ENCODE assay signal across 13 cellular contexts in genomic region chr3:25572919-25573385, GRCh38.
DNase-seq lines count a peak whose midpoint lies in the region; ATAC-seq and TF ChIP-seq lines count a peak whose summit lies in the region.
"Had no signal": no experiment of that assay in that cellular context is flagged by ENCODE, and none has a peak within 500 bp of the region (broad histone marks: within the 10 kb centered on the region; RNA-seq: fewer than 3 reads in every experiment).

No MANE protein-coding gene starts in this region.

- H3K4me3 ChIP-seq in A673 (ENCODE audit: low read depth, low read length, poor library complexity, severe bottlenecking) (no peak overlapping the region), choroid plexus epithelial cell (ENCODE audit: low read depth, low read length) (no peak overlapping the region)
- H3K4me3 ChIP-seq: spleen had no signal

- H3K9me3 Mint-ChIP-seq in activated CD4-positive, alpha-beta T cell treated with anti-CD3 and anti-CD28 coated beads, Interleukin-2, amount 10 ng/mL, durations not matched to agents 7 days and 5 days, result no peaks in the 10 kb centered on the region
- H3K9me3 Mint-ChIP-seq in naive thymus-derived CD8-positive, alpha-beta T cell, result no peaks in the 10 kb centered on the region

- CTCF ChIA-PET in A673 (lab: Charles Lee), result no interaction called here
- CTCF ChIA-PET in activated CD4-positive, alpha-beta T cell treated with anti-CD3 and anti-CD28 coated beads, Interleukin-2, amount 10 ng/mL, durations not matched to agents 7 days and 5 days (lab: Charles Lee), result no interaction called here

- no peak overlapping the region for H3K27ac Mint-ChIP-seq in activated CD4-positive, alpha-beta T cell treated with anti-CD3 and anti-CD28 coated beads, Interleukin-2, amount 10 ng/mL, durations not matched to agents 7 days and 5 days
- H3K27ac Mint-ChIP-seq in naive thymus-derived CD8-positive, alpha-beta T cell, result no peak overlapping the region

- H3K36me3 Mint-ChIP-seq in activated CD4-positive, alpha-beta T cell treated with anti-CD3 and anti-CD28 coated beads, Interleukin-2, amount 10 ng/mL, durations not matched to agents 7 days and 5 days (ENCODE audit: low read depth), result no peaks in the 10 kb centered on the region
- no peaks in the 10 kb centered on the region for H3K36me3 Mint-ChIP-seq in naive thymus-derived CD8-positive, alpha-beta T cell

- H3K27me3 Mint-ChIP-seq in activated CD4-positive, alpha-beta T cell treated with anti-CD3 and anti-CD28 coated beads, Interleukin-2, amount 10 ng/mL, durations not matched to agents 7 days and 5 days, result no peaks in the 10 kb centered on the region
- peaks cover 0 to 10% (median 8%) of the 10 kb centered on the region in 5 donors for H3K27me3 Mint-ChIP-seq in naive thymus-derived CD8-positive, alpha-beta T cell

- H3K27me3 ChIP-seq in A673 (replicated peaks; ENCODE audit: insufficient read depth, low read depth, low read length, poor library complexity), result no peaks in the 10 kb centered on the region
- H3K27me3 ChIP-seq: spleen had no signal

- no peaks in the 10 kb centered on the region for H3K9me3 ChIP-seq in A673 (ENCODE audit: low read depth, low read length, poor library complexity, severe bottlenecking)
- H3K9me3 ChIP-seq: spleen had no signal

- H3K4me1 ChIP-seq in A673 (ENCODE audit: insufficient read depth, low read length, poor library complexity, severe bottlenecking), result peaks cover 6% of the 10 kb centered on the region
- H3K4me1 ChIP-seq: spleen had no signal

- no peak for ATAC-seq in GM18519 (IDR thresholded peaks at IDR 0.05; ENCODE audit: low FRiP score, unreplicated experiment)
- ATAC-seq in naive thymus-derived CD8-positive, alpha-beta T cell, result no peak

- intact Hi-C loops in A673 (cut with micrococcal nuclease; ENCODE audit: unreplicated experiment), result loop anchor here (5.0 to 10.0 kb wide), 2 partner anchors 118 to 146 kb away; partner anchors contain the start of gene RARB

- DNase-seq in A673 (ENCODE audit: low spot score) (no peak), M059J (ENCODE audit: low read depth) (peak; percentile 89), choroid plexus epithelial cell (ENCODE audit: low read depth) (peak; percentile 70), myocyte (ENCODE audit: low read depth) (peak; percentile 70), T-helper 2 cell (no peak)
- DNase-seq in activated CD4-positive, alpha-beta T cell treated with anti-CD3 and anti-CD28 coated beads, Interleukin-2, amount 10 ng/mL, durations not matched to agents 7 days and 5 days, result no peak
- no peak for DNase-seq in naive thymus-derived CD8-positive, alpha-beta T cell
- DNase-seq: dermis blood vessel endothelial cell, NCI-H2171, spleen, WERI-Rb-1 had no signal

- H3K36me3 ChIP-seq in A673 (ENCODE audit: insufficient read depth, low read length, poor library complexity, severe bottlenecking), result no peaks in the 10 kb centered on the region
- H3K36me3 ChIP-seq: spleen, WERI-Rb-1 had no signal

- no peak overlapping the region for H3K4me3 Mint-ChIP-seq in activated CD4-positive, alpha-beta T cell treated with anti-CD3 and anti-CD28 coated beads, Interleukin-2, amount 10 ng/mL, durations not matched to agents 7 days and 5 days
- H3K4me3 Mint-ChIP-seq in naive thymus-derived CD8-positive, alpha-beta T cell, result no peak overlapping the region

- no peaks in the 10 kb centered on the region for H3K4me1 Mint-ChIP-seq in activated CD4-positive, alpha-beta T cell treated with anti-CD3 and anti-CD28 coated beads, Interleukin-2, amount 10 ng/mL, durations not matched to agents 7 days and 5 days
- H3K4me1 Mint-ChIP-seq in naive thymus-derived CD8-positive, alpha-beta T cell, result no peaks in the 10 kb centered on the region

- BruUV-seq in A673 (replicated peaks; lab: Mats Ljungman, UMichigan), result no TSS peak

- TF ChIP-seq CTCF in A673 (conservative IDR thresholded peaks at IDR 0.05; ENCODE audit: low read depth, low read length) (no peak), choroid plexus epithelial cell (conservative IDR thresholded peaks at IDR 0.05; ENCODE audit: low read depth, low read length) (no peak)

- H3K27ac ChIP-seq in A673 (ENCODE audit: low read depth, low read length, poor library complexity, severe bottlenecking), result peak overlapping the region; percentile 0
- H3K27ac ChIP-seq: KMS-11, WERI-Rb-1 had no signal

- POLR2A ChIA-PET in A673 (lab: Charles Lee; ENCODE audit: low non-redundant PET), result no interaction called here
- POLR2A ChIA-PET in activated CD4-positive, alpha-beta T cell treated with anti-CD3 and anti-CD28 coated beads, Interleukin-2, amount 10 ng/mL, durations not matched to agents 7 days and 5 days (lab: Charles Lee), result no interaction called here
- POLR2A ChIA-PET in naive thymus-derived CD8-positive, alpha-beta T cell (lab: Charles Lee), result interaction anchor here (0.6 kb wide), 1 partner anchor 20 kb away, joined by 3 read pairs; no protein-coding TSS in a partner anchor

Comparison
In these comparisons a context has a peak if more than half of its experiments do, and no peak if none do; other contexts are left out.
1. DNase-seq: peak in M059J (single experiment), choroid plexus epithelial cell (single experiment) and myocyte (single experiment); none in A673 (single experiment), activated CD4-positive, alpha-beta T cell treated with anti-CD3 and anti-CD28 coated beads, Interleukin-2, amount 10 ng/mL, durations not matched to agents 7 days and 5 days (single experiment), naive thymus-derived CD8-positive, alpha-beta T cell (0 of 10) and T-helper 2 cell (0 of 5).